ENCODE assay signal across 21 cellular contexts in genomic region chr18:8037296-8037695, GRCh38.
"Had no signal": no experiment of that assay in that cellular context is flagged by ENCODE, and none has a peak within 500 bp of the region (broad histone marks: within the 10 kb centered on the region; RNA-seq: fewer than 3 reads in every experiment).

No MANE protein-coding gene starts in this region.

- H3K36me3 ChIP-seq: SJSA1 had no signal

- H3K9me3 ChIP-seq: SJSA1 had no signal

- H3K4me3 ChIP-seq: K562, SJSA1, SK-N-MC had no signal

- H3K27ac Mint-ChIP-seq: IgD-negative memory B cell had no signal

- H3K4me1 ChIP-seq: SJSA1 had no signal

- H3K4me3 Mint-ChIP-seq: IgD-negative memory B cell had no signal

- H3K9ac ChIP-seq: KMS-11 had no signal

- H3K27me3 ChIP-seq: SJSA1 had no signal

- H3K27ac ChIP-seq: HL-60, KMS-11, SJSA1, SK-N-MC had no signal

- H3K4me1 Mint-ChIP-seq: IgD-negative memory B cell had no signal

- DNase-seq: Kasumi-1, MV-4-11, NCI-H1048, NCI-H1105, NCI-H1436 treated with DMSO at 0.1 percent for 48 hours, NCI-H1694, NCI-H187 treated with DMSO at 0.1 percent for 48 hours, NCI-H2081, NCI-H2107, NCI-H2227 treated with DMSO at 0.1 percent for 48 hours, NCI-H524, NCI-H774, Right ventricle myocardium superior, RPMI8226, SIG-M5 had no signal

- H3K36me3 Mint-ChIP-seq: IgD-negative memory B cell had no signal

- ATAC-seq: K562 had no signal

- H3K4me2 ChIP-seq: KMS-11 had no signal

- H3K9me3 Mint-ChIP-seq: IgD-negative memory B cell had no signal
